Comparison of ENCODE assay signal across 14 cellular contexts in the genomic region with DNA sequence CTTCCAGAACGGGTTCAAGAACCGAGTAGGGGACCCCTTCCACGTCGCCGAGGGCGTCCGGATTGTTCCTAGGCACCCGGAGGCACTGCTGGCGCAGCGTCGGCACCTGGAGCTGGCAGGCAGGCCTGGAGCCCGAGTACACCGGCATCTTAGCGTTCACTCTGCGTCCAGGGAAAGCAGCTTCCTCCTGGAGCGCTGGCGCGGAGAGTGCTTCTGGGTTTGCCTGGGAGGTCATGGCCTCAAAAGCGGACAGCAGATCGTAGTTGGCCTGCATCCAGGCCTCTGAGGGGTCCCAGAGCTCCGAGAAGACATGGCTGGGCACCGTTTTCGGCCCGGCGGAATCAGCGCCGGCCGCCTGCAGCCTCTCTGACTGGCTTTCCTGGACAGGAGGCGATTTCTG. TPM values are rescaled to one million over a fixed set of nuclear protein-coding genes. Genes with fewer than 3 reads are reported as not detected.
"Had no signal": no experiment of that assay in that cellular context is flagged by ENCODE, and none has a peak within 500 bp of the region (broad histone marks: within the 10 kb centered on the region; RNA-seq: fewer than 3 reads in every experiment).

No MANE protein-coding gene starts in this region.

RNA-seq across cellular contexts. Expression of a gene that starts 6.7 kb away (rescaled TPM):
- total RNA-seq: activated B cell treated with CpG ODN at 0.5 μM for 24 hours; activated CD4-positive, alpha-beta memory T cell treated with anti-CD3 and anti-CD28 coated beads for 36 hours; activated CD4-positive, alpha-beta T cell treated with anti-CD3 and anti-CD28 coated beads, Interleukin-2, amount 10 ng/mL, durations not matched to agents 24 days and 14 days; activated CD8-positive, alpha-beta memory T cell treated with anti-CD3 and anti-CD28 coated beads for 36 hours; activated CD8-positive, alpha-beta T cell treated with anti-CD3 and anti-CD28 coated beads for 36 hours; activated naive CD8-positive, alpha-beta T cell treated with anti-CD3 and anti-CD28 coated beads, Interleukin-2, amount 10 ng/mL, durations not matched to agents 7 days and 5 days; activated T-cell treated with anti-CD3 and anti-CD28 coated beads, Interleukin-2, amount 50 U/mL, for 4 hours; activated T-cell treated with anti-CD3 and anti-CD28 coated beads, Interleukin-2, amount 50 U/mL, for 72 hours; activated T-helper 1 cell treated with anti-CD3 and anti-CD28 coated beads, Interleukin-12 subunit alpha, Interleukin-12 subunit beta, Interleukin-2, Interleukin-4 antibody, amounts not matched to agents 30 ng/mL and 10 ng/mL and 1 ng/mL, durations not matched to agents 14 hours and 24 hours and 36 hours; activated T-helper 17 cell treated with anti-CD3 and anti-CD28 coated beads, Interleukin-2, amount 50 U/mL, for 72 hours; ascending aorta; bronchial epithelial cell; cardiac muscle cell had no signal
- polyA plus RNA-seq: adipose tissue had no signal
